In genomic region chr15:62896969-62897486, GRCh38 we compare ENCODE assay signal across 8 cellular contexts.
DNase-seq lines count a peak whose midpoint lies in the region; ATAC-seq, FAIRE-seq and TF ChIP-seq lines count a peak whose summit lies in the region.

No MANE protein-coding gene starts in this region.

- no peaks in the 10 kb centered on the region for H3K9me3 Mint-ChIP-seq in CD4-positive, alpha-beta memory T cell

- H3K4me1 ChIP-seq in HepG2 (ENCODE audit: insufficient read depth, low read length) (peaks cover 52% of the 10 kb centered on the region), tibial artery (peaks cover 5 to 71% (median 45%) of the 10 kb centered on the region in 4 donors)
- H3K4me1 ChIP-seq in CD4-positive, alpha-beta memory T cell (ENCODE audit: insufficient read depth, low read length): no peaks in the 10 kb centered on the region

- no peaks in the 10 kb centered on the region for H3K4me1 Mint-ChIP-seq in CD4-positive, alpha-beta memory T cell

- H3K27me3 ChIP-seq in HepG2 (ENCODE audit: control insufficient read depth in 1 of 2, insufficient read depth in 2 of 2, low read length in 2 of 2) (no peaks in the 10 kb centered on the region), tibial artery (no peaks in the 10 kb centered on the region)
- no peaks in the 10 kb centered on the region for H3K27me3 ChIP-seq in CD4-positive, alpha-beta memory T cell (ENCODE audit: insufficient read depth, low read length)

- H3K9me3 ChIP-seq in HepG2 (ENCODE audit: low read length) (no peaks in the 10 kb centered on the region), tibial artery (no peaks in the 10 kb centered on the region)
- no peaks in the 10 kb centered on the region for H3K9me3 ChIP-seq in CD4-positive, alpha-beta memory T cell (ENCODE audit: control insufficient read depth in 1 of 2, low read length in 2 of 2)

- POLR2A ChIA-PET in HepG2 (lab: Yijun Ruan, JAX): interaction anchor here (3.0 kb wide), 1 partner anchor 10 kb away, joined by 45 read pairs; no protein-coding TSS in a partner anchor
- POLR2A ChIA-PET in CD4-positive, alpha-beta memory T cell (lab: Charles Lee; ENCODE audit: partially characterized antibody): no interaction called here

- H4K20me1 ChIP-seq in HepG2 (ENCODE audit: insufficient read depth, low read length): no peaks in the 10 kb centered on the region

- no peak for TF ChIP-seq RAD21 in HepG2 (CRISPR knock-in tag; IDR thresholded peaks at IDR 0.05)

- TF ChIP-seq CTCF in HepG2 (CRISPR knock-in tag; IDR thresholded peaks at IDR 0.05) (no peak), tibial artery (IDR thresholded peaks at IDR 0.05) (no peak)

- FAIRE-seq in HepG2 (lab: Jason Lieb, UNC): peak; percentile 63

- peaks cover 11 to 17% of the 10 kb centered on the region in 2 donors for H3K27me3 Mint-ChIP-seq in CD4-positive, alpha-beta memory T cell

- in situ Hi-C loops in HepG2 (cut with HindIII; ENCODE audit: extremely low pct_ligation_motif_present, low pct_unique_long_range_greater_than_20kb): no loop called here

- 4% methylated on average over 7 of the region's 19 CpGs for WGBS in HepG2 (ENCODE audit: low lambda C conversion rate)

- H3K36me3 Mint-ChIP-seq in CD4-positive, alpha-beta memory T cell: no peaks in the 10 kb centered on the region

- H2AFZ ChIP-seq in HepG2 (ENCODE audit: low read length): no peak overlapping the region

- no peak overlapping the region for H3K4me3 Mint-ChIP-seq in CD4-positive, alpha-beta memory T cell

- H3K9ac ChIP-seq in HepG2 (ENCODE audit: insufficient read depth, low read depth, low read length): peak overlapping the region; percentile 61

- no peaks in the 10 kb centered on the region for H3K79me2 ChIP-seq in HepG2 (ENCODE audit: insufficient read depth, low read length)

- H3K4me3 ChIP-seq in HepG2 (replicated peaks in 1 of 3; ENCODE audit: insufficient read depth in 1 of 3, low read depth in 2 of 3, low read length in 3 of 3) (peak overlapping the region in 2 of 3 experiments; percentile 54 to 57; a peak in 4 of 6 replicates), tibial artery (peak overlapping the region in 1 of 2 donors; percentile 35)
- H3K4me3 ChIP-seq in CD4-positive, alpha-beta memory T cell (ENCODE audit: low read length in 2 of 2): no peak overlapping the region

- H3K27ac ChIP-seq in HepG2 (ENCODE audit: extremely low read length, insufficient read depth, low read length) (peak overlapping the region; percentile 63), tibial artery (peak overlapping the region; percentile 65 to 70)
- H3K27ac ChIP-seq in CD4-positive, alpha-beta memory T cell (ENCODE audit: low read depth, low read length): no peak overlapping the region

- peak; percentile 91 for ATAC-seq in HepG2
- no peak for ATAC-seq in GM18505 (IDR thresholded peaks at IDR 0.05; ENCODE audit: unreplicated experiment)

- TF ChIP-seq EP300 in HepG2 (IDR thresholded peaks at IDR 0.05; ENCODE audit: low read depth in 2 of 2, low read length in 2 of 2) (peak in 1 of 2 experiments; percentile 83; a peak in 2 of 4 replicates), HepG2 (CRISPR knock-in tag; IDR thresholded peaks at IDR 0.05; ENCODE audit: borderline replicate concordance) (peak; percentile 40; the same call in 1 of the 2 replicates)

- H3K27ac Mint-ChIP-seq in CD4-positive, alpha-beta memory T cell: no peak overlapping the region

- H3K4me2 ChIP-seq in HepG2 (ENCODE audit: low read depth, low read length): peak overlapping the region; percentile 83

- intact Hi-C loops in HepG2 (cut with micrococcal nuclease; ENCODE audit: unreplicated experiment) (loop anchor here (10.0 kb wide), 1 partner anchor 118 kb away; no protein-coding TSS in a partner anchor), tibial artery (cut with DNase I; ENCODE audit: low total_unique reads) (no loop called here)
- intact Hi-C loops in CD4-positive, alpha-beta memory T cell (cut with micrococcal nuclease): no loop called here

- CTCF ChIA-PET in HepG2 (lab: Yijun Ruan, JAX; ENCODE audit: low intra/inter-chr PET ratio, low total read pairs): no interaction called here
- CTCF ChIA-PET in CD4-positive, alpha-beta memory T cell (lab: Charles Lee; ENCODE audit: partially characterized antibody): no interaction called here

- peak; percentile 58 for DNase-seq in HuH-7.5 (ENCODE audit: low spot score)
- peak; percentile 86 for DNase-seq in cerebellum (ENCODE audit: low spot score)
- DNase-seq in HepG2 (ENCODE audit: low spot score): peak; percentile 93
- peak; percentile 89 to 95 for DNase-seq in tibial artery
- DNase-seq in CD4-positive, alpha-beta memory T cell: no peak
- no peak for DNase-seq in NCI-H2227 treated with DMSO at 0.1 percent for 48 hours (lab: John Stamatoyannopoulos, UW)
- no peak for DNase-seq in activated naive CD4-positive, alpha-beta T cell (lab: John Stamatoyannopoulos, UW)

- TF ChIP-seq POLR2A in HepG2 (IDR thresholded peaks at IDR 0.05; ENCODE audit: insufficient read depth in 1 of 2, low read depth in 2 of 2, low read length in 2 of 2) (no peak), GM18505 (IDR thresholded peaks at IDR 0.05; ENCODE audit: borderline replicate concordance, extremely low read depth, insufficient read depth, insufficient read length) (no peak)

- no peaks in the 10 kb centered on the region for H3K36me3 ChIP-seq in HepG2 (replicated peaks in 1 of 2; ENCODE audit: control insufficient read depth in 1 of 2, insufficient read depth in 2 of 2, low read length in 2 of 2)
- H3K36me3 ChIP-seq in tibial artery: no peaks in the 10 kb centered on the region
- H3K36me3 ChIP-seq in CD4-positive, alpha-beta memory T cell (ENCODE audit: insufficient read depth, low read length): no peaks in the 10 kb centered on the region

- BruUV-seq in HepG2 (replicated peaks; lab: Mats Ljungman, UMichigan): no TSS peak

TF ChIP-seq in HepG2, 621 proteins besides CTCF, POLR2A, EP300 and RAD21 (continues in another document):
- TF ChIP-seq ZNF777 (CRISPR knock-in tag; IDR thresholded peaks at IDR 0.05): no peak
- TF ChIP-seq NFE2L2 (IDR thresholded peaks at IDR 0.05; ENCODE audit: low read length): peak; percentile 77; the same call in 1 of the 2 replicates
- no peak for TF ChIP-seq HES4 (CRISPR knock-in tag; IDR thresholded peaks at IDR 0.05; ENCODE audit: borderline replicate concordance)
- TF ChIP-seq ZNF496 (CRISPR knock-in tag; IDR thresholded peaks at IDR 0.05; ENCODE audit: insufficient replicate concordance): no peak
- no peak for TF ChIP-seq FOXA1 (IDR thresholded peaks at IDR 0.05)
- TF ChIP-seq FOXA1 (CRISPR knock-in tag; IDR thresholded peaks at IDR 0.05): 0 out of 2 replicates have a peak, but pooled peaks have one; percentile 35
- no peak for TF ChIP-seq REL (CRISPR knock-in tag; conservative IDR thresholded peaks at IDR 0.05)
- no peak for TF ChIP-seq ZNF30 (CRISPR knock-in tag; IDR thresholded peaks at IDR 0.05)
- 0 out of 2 replicates have a peak, but pooled peaks have one; percentile 12 for TF ChIP-seq ZNF264 (CRISPR knock-in tag; IDR thresholded peaks at IDR 0.05)
- no peak for TF ChIP-seq HIC2 (CRISPR knock-in tag; IDR thresholded peaks at IDR 0.05; ENCODE audit: low read depth)
- TF ChIP-seq KMT2B (CRISPR knock-in tag; IDR thresholded peaks at IDR 0.05): no peak
- TF ChIP-seq ZNF7 (CRISPR knock-in tag; IDR thresholded peaks at IDR 0.05): no peak
- peak; percentile 54 for TF ChIP-seq SAP130 (CRISPR knock-in tag; IDR thresholded peaks at IDR 0.05; ENCODE audit: low read depth)
- TF ChIP-seq SMAD9 (CRISPR knock-in tag; IDR thresholded peaks at IDR 0.05): no peak
- no peak for TF ChIP-seq PLRG1 (conservative IDR thresholded peaks at IDR 0.05)
- TF ChIP-seq SOX13 (IDR thresholded peaks at IDR 0.05): no peak; the same call in 1 of the 2 replicates
- TF ChIP-seq SOX13 (CRISPR knock-in tag; conservative IDR thresholded peaks at IDR 0.05 in 1 of 2, IDR thresholded peaks at IDR 0.05 in 1 of 2): peak in 1 of 2 experiments; percentile 84; a peak in 2 of 4 replicates
- TF ChIP-seq ZNF713 (CRISPR knock-in tag; IDR thresholded peaks at IDR 0.05): no peak
- no peak for TF ChIP-seq ZNF576 (CRISPR knock-in tag; IDR thresholded peaks at IDR 0.05)
- no peak for TF ChIP-seq SIN3A (IDR thresholded peaks at IDR 0.05; ENCODE audit: borderline replicate concordance, low read depth, low read length)

Comparison
In these comparisons a context has a peak if more than half of its experiments do, and no peak if none do; other contexts are left out.
1. DNase-seq: peak in HuH-7.5 (single experiment), cerebellum (single experiment), HepG2 (single experiment) and tibial artery (2 of 2); none in CD4-positive, alpha-beta memory T cell (0 of 5), NCI-H2227 treated with DMSO at 0.1 percent for 48 hours (single experiment) and activated naive CD4-positive, alpha-beta T cell (0 of 4).
2. H3K4me3 ChIP-seq: peak in HepG2 (2 of 3); none in CD4-positive, alpha-beta memory T cell (0 of 2).